21 cellular contexts compared by ENCODE assay signal in genomic region chr7:106277976-106278375, GRCh38. TPM values are rescaled to one million over a fixed set of nuclear protein-coding genes. Genes with fewer than 3 reads are reported as not detected.
DNase-seq lines count a peak whose midpoint lies in the region; ATAC-seq and TF ChIP-seq lines count a peak whose summit lies in the region.
"Had no signal": no experiment of that assay in that cellular context is flagged by ENCODE, and none has a peak within 500 bp of the region (broad histone marks: within the 10 kb centered on the region; RNA-seq: fewer than 3 reads in every experiment).

No MANE protein-coding gene starts in this region.

- no peak overlapping the region for H4K5ac ChIP-seq in mesendoderm (ENCODE audit: low read length)

- H3K9me3 ChIP-seq in CD8-positive, alpha-beta T cell (ENCODE audit: low read length) = no peaks in the 10 kb centered on the region
- H3K9me3 ChIP-seq: testis had no signal

- H3K79me1 ChIP-seq in mesendoderm (ENCODE audit: low read length) = peaks cover 5% of the 10 kb centered on the region

- H3K36me3 Mint-ChIP-seq in activated T-cell treated with anti-CD3 and anti-CD28 coated beads, Interleukin-2, amount 50 U/mL, for 4 hours (ENCODE audit: insufficient read depth) = peaks cover 72% of the 10 kb centered on the region
- H3K36me3 Mint-ChIP-seq in activated naive CD8-positive, alpha-beta T cell treated with anti-CD3 and anti-CD28 coated beads for 36 hours = peaks cover 88% of the 10 kb centered on the region
- peaks cover 33% of the 10 kb centered on the region for H3K36me3 Mint-ChIP-seq in CD8-positive, alpha-beta T cell

- no peak overlapping the region for H3K23ac ChIP-seq in mesendoderm (ENCODE audit: low read length)

- H3K27me3 ChIP-seq in CD8-positive, alpha-beta T cell (ENCODE audit: insufficient read depth, low read length) = no peaks in the 10 kb centered on the region
- no peaks in the 10 kb centered on the region for H3K27me3 ChIP-seq in mesendoderm (ENCODE audit: insufficient read depth, low read length, poor library complexity)
- H3K27me3 ChIP-seq: testis had no signal

- no peak for DNase-seq in activated T-cell treated with anti-CD3 and anti-CD28 coated beads, Interleukin-2, amount 50 U/mL, for 4 hours
- DNase-seq in activated T-cell treated with anti-CD3 and anti-CD28 coated beads for 4 hours (no peak), HEK293T (ENCODE audit: extremely low spot score) (no peak), fibroblast of peridontal ligament (ENCODE audit: extremely low read depth) (peak; percentile 14), mesendoderm (no peak)
- no peak for DNase-seq in activated naive CD8-positive, alpha-beta T cell treated with anti-CD3 and anti-CD28 coated beads for 36 hours
- no peak for DNase-seq in CD8-positive, alpha-beta T cell
- DNase-seq: activated naive CD4-positive, alpha-beta T cell; DMS153; head of caudate nucleus; Kasumi-1; left ventricle myocardium superior; NCI-H2107; NCI-H524; occipital lobe; Right ventricle myocardium superior; T-helper 17 cell; testis had no signal

- intact Hi-C loops in CD8-positive, alpha-beta T cell (cut with DNase I, micrococcal nuclease) = no loop called here

- H3K56ac ChIP-seq in mesendoderm (ENCODE audit: low read length) = no peak overlapping the region

- no peak overlapping the region for H4K8ac ChIP-seq in mesendoderm (ENCODE audit: low read depth, low read length)

- POLR2A ChIA-PET in HEK293T (lab: Yijun Ruan, JAX) = no interaction called here
- POLR2A ChIA-PET in CD8-positive, alpha-beta T cell (lab: Charles Lee) = no interaction called here

- H3K36me3 ChIP-seq in CD8-positive, alpha-beta T cell (ENCODE audit: insufficient read depth, low read length) = no peaks in the 10 kb centered on the region
- no peaks in the 10 kb centered on the region for H3K36me3 ChIP-seq in mesendoderm (ENCODE audit: control insufficient read depth, insufficient read depth, low read length)

- CTCF ChIA-PET in HEK293T (lab: Yijun Ruan, JAX) = no interaction called here
- CTCF ChIA-PET in CD8-positive, alpha-beta T cell (lab: Charles Lee) = no interaction called here

- no peak for ATAC-seq in activated T-cell treated with anti-CD3 and anti-CD28 coated beads, Interleukin-2, amount 50 U/mL, for 4 hours
- no peak for ATAC-seq in HG03342 (IDR thresholded peaks at IDR 0.05; ENCODE audit: unreplicated experiment)
- no peak for ATAC-seq in CD8-positive, alpha-beta T cell
- ATAC-seq: esophagus mucosa, left ventricle myocardium superior, T-helper 17 cell, WTC11 had no signal

- no peak overlapping the region for H3K9ac ChIP-seq in mesendoderm (ENCODE audit: low read length)

- TF ChIP-seq CTCF in CD8-positive, alpha-beta T cell (IDR thresholded peaks at IDR 0.05) = no peak

- H2BK15ac ChIP-seq in mesendoderm (replicated peaks; ENCODE audit: low read depth) = no peak overlapping the region

- H3K79me2 ChIP-seq in mesendoderm (ENCODE audit: control insufficient read depth, insufficient read depth, low read length) = peaks cover 33% of the 10 kb centered on the region

- no peak overlapping the region for H2BK5ac ChIP-seq in mesendoderm (ENCODE audit: low read length)

- H2BK120ac ChIP-seq in mesendoderm (ENCODE audit: low read depth, low read length) = no peak overlapping the region

- H2AK5ac ChIP-seq in mesendoderm (ENCODE audit: low read length) = no peak overlapping the region

- H3K27me3 Mint-ChIP-seq in activated T-cell treated with anti-CD3 and anti-CD28 coated beads, Interleukin-2, amount 50 U/mL, for 4 hours (ENCODE audit: low read depth) = no peaks in the 10 kb centered on the region
- H3K27me3 Mint-ChIP-seq in activated naive CD8-positive, alpha-beta T cell treated with anti-CD3 and anti-CD28 coated beads for 36 hours = no peaks in the 10 kb centered on the region
- no peaks in the 10 kb centered on the region for H3K27me3 Mint-ChIP-seq in CD8-positive, alpha-beta T cell (ENCODE audit: low read depth)
- H3K27me3 Mint-ChIP-seq: T-helper 17 cell had no signal

- no peaks in the 10 kb centered on the region for H3K9me3 Mint-ChIP-seq in activated T-cell treated with anti-CD3 and anti-CD28 coated beads, Interleukin-2, amount 50 U/mL, for 4 hours
- H3K9me3 Mint-ChIP-seq in activated naive CD8-positive, alpha-beta T cell treated with anti-CD3 and anti-CD28 coated beads for 36 hours = peaks cover 1% of the 10 kb centered on the region
- H3K9me3 Mint-ChIP-seq in CD8-positive, alpha-beta T cell = no peaks in the 10 kb centered on the region
- H3K9me3 Mint-ChIP-seq: WTC11 had no signal

- no peak overlapping the region for H3K4me2 ChIP-seq in mesendoderm (ENCODE audit: low read length)

- no peak overlapping the region for H3K18ac ChIP-seq in mesendoderm (ENCODE audit: low read length)

- peaks cover 40% of the 10 kb centered on the region for H3K4me1 Mint-ChIP-seq in activated T-cell treated with anti-CD3 and anti-CD28 coated beads, Interleukin-2, amount 50 U/mL, for 4 hours (ENCODE audit: low read depth)
- H3K4me1 Mint-ChIP-seq in activated naive CD8-positive, alpha-beta T cell treated with anti-CD3 and anti-CD28 coated beads for 36 hours = peaks cover 55% of the 10 kb centered on the region
- H3K4me1 Mint-ChIP-seq in CD8-positive, alpha-beta T cell (ENCODE audit: low read depth) = peaks cover 30% of the 10 kb centered on the region

- no peak overlapping the region for H3K4ac ChIP-seq in mesendoderm (ENCODE audit: low read depth, low read length)

- peaks cover 5% of the 10 kb centered on the region for H3K4me1 ChIP-seq in CD8-positive, alpha-beta T cell (ENCODE audit: insufficient read depth, low read length)
- peaks cover 3% of the 10 kb centered on the region for H3K4me1 ChIP-seq in mesendoderm (ENCODE audit: control insufficient read depth, low read depth, low read length)
- H3K4me1 ChIP-seq: testis had no signal

- no CpG with 5 or more reads among the region's 1 CpG for WGBS in mesendoderm (ENCODE audit: extremely low coverage, insufficient coverage, low lambda C conversion rate)

- H3K27ac ChIP-seq in CD8-positive, alpha-beta T cell (ENCODE audit: low read depth, low read length) = no peak overlapping the region
- no peak overlapping the region for H3K27ac ChIP-seq in mesendoderm (ENCODE audit: low read depth, low read length)
- H3K27ac ChIP-seq: testis had no signal

- H3K4me3 Mint-ChIP-seq in activated T-cell treated with anti-CD3 and anti-CD28 coated beads, Interleukin-2, amount 50 U/mL, for 4 hours = peak overlapping the region; percentile 88
- peak overlapping the region; percentile 54 for H3K4me3 Mint-ChIP-seq in activated naive CD8-positive, alpha-beta T cell treated with anti-CD3 and anti-CD28 coated beads for 36 hours
- no peak overlapping the region for H3K4me3 Mint-ChIP-seq in CD8-positive, alpha-beta T cell
- H3K4me3 Mint-ChIP-seq: T-helper 17 cell, WTC11 had no signal

- no peak overlapping the region for H3K4me3 ChIP-seq in CD8-positive, alpha-beta T cell (ENCODE audit: low read depth, low read length)
- no peak overlapping the region for H3K4me3 ChIP-seq in mesendoderm (ENCODE audit: low read length)
- H3K4me3 ChIP-seq: testis had no signal

- H3K27ac Mint-ChIP-seq in activated naive CD8-positive, alpha-beta T cell treated with anti-CD3 and anti-CD28 coated beads for 36 hours = peak overlapping the region; percentile 38
- H3K27ac Mint-ChIP-seq in CD8-positive, alpha-beta T cell = no peak overlapping the region
- H3K27ac Mint-ChIP-seq: WTC11 had no signal

TF ChIP-seq in HEK293T, 16 proteins besides CTCF, POLR2A, EP300 and RAD21:
- no peak for TF ChIP-seq CTBP1 (IDR thresholded peaks at IDR 0.05; ENCODE audit: borderline replicate concordance)
- TF ChIP-seq TARDBP (IDR thresholded peaks at IDR 0.05) = no peak
- TF ChIP-seq LEF1 (IDR thresholded peaks at IDR 0.05; ENCODE audit: borderline replicate concordance) = no peak
- 0 out of 2 replicates have a peak, but pooled peaks have one; percentile 19 for TF ChIP-seq PKNOX1 (IDR thresholded peaks at IDR 0.05)
- no peak for TF ChIP-seq HDGF (IDR thresholded peaks at IDR 0.05; ENCODE audit: borderline replicate concordance)
- TF ChIP-seq NFRKB (IDR thresholded peaks at IDR 0.05) = no peak
TF ChIP-seq in HEK293T: peak in this region for 1.

RNA-seq across cellular contexts. Expression of gene NAMPT, which starts 6.8 kb away (rescaled TPM):
- total RNA-seq in activated T-cell treated with anti-CD3 and anti-CD28 coated beads, Interleukin-2, amount 50 U/mL, for 4 hours = 1,000 to 10,000 TPM; 1,116 to 1,426 (median 1,121) TPM
- 100 to 1,000 TPM; 590 to 613 TPM for total RNA-seq in activated naive CD8-positive, alpha-beta T cell treated with anti-CD3 and anti-CD28 coated beads for 36 hours
- total RNA-seq in CD8-positive, alpha-beta T cell = 100 to 1,000 TPM; 188 to 198 TPM
- 37.4 TPM for polyA plus RNA-seq in mesendoderm (2013, experiment 1 of 2)
- 37.7 TPM for polyA plus RNA-seq in mesendoderm (2013, experiment 2 of 2)
